In genomic region chr15:28886431-28887343, GRCh38 we compare ENCODE assay signal across 10 cellular contexts. TPM values are rescaled to one million over a fixed set of nuclear protein-coding genes. Genes with fewer than 3 reads are reported as not detected.
A peak's percentile ranks its signal among the peaks of the same experiment; 100 is the strongest.
DNase-seq lines count a peak whose midpoint lies in the region; ATAC-seq and TF ChIP-seq lines count a peak whose summit lies in the region.
"Had no signal": no experiment of that assay in that cellular context is flagged by ENCODE, and none has a peak within 500 bp of the region (broad histone marks: within the 10 kb centered on the region; RNA-seq: fewer than 3 reads in every experiment).

No MANE protein-coding gene starts in this region.

- ATAC-seq in GM19395 (IDR thresholded peaks at IDR 0.05; ENCODE audit: unreplicated experiment), result no peak

- H3K27me3 Mint-ChIP-seq in progenitor cell of endocrine pancreas (peaks cover 9% of the 10 kb centered on the region), Calu3 (ENCODE audit: unreplicated experiment) (no peaks in the 10 kb centered on the region)

- H3K27ac Mint-ChIP-seq in progenitor cell of endocrine pancreas, result peak overlapping the region; percentile 88
- no peak overlapping the region for H3K27ac Mint-ChIP-seq in Calu3 (ENCODE audit: unreplicated experiment)

- H3K9me3 Mint-ChIP-seq in progenitor cell of endocrine pancreas (ENCODE audit: low read depth) (no peaks in the 10 kb centered on the region), Calu3 (ENCODE audit: low read depth, unreplicated experiment) (no peaks in the 10 kb centered on the region)

- H3K36me3 ChIP-seq in ES-I3 (ENCODE audit: insufficient read depth, low read length) (no peaks in the 10 kb centered on the region), SJCRH30 (no peaks in the 10 kb centered on the region), esophagus squamous epithelium (no peaks in the 10 kb centered on the region)

- 23 to 39% methylated on average over 8 to 10 of the region's 61 CpGs for WGBS in esophagus squamous epithelium, 2 donors

- no TSS peak for BruUV-seq in Calu3 (replicated peaks; lab: Mats Ljungman, UMichigan)

- CTCF ChIA-PET in Calu3 (lab: Charles Lee), result no interaction called here

- peak overlapping the region; percentile 74 for H3K4me3 Mint-ChIP-seq in progenitor cell of endocrine pancreas (ENCODE audit: low read depth)
- H3K4me3 Mint-ChIP-seq in Calu3 (ENCODE audit: low read depth, unreplicated experiment), result no peak overlapping the region

- H3K27me3 ChIP-seq in SJCRH30 (no peaks in the 10 kb centered on the region; the same call in 1 of the 2 replicates), esophagus squamous epithelium (peaks cover 0 to 46% (median 0%) of the 10 kb centered on the region in 4 donors)

- H3K4me1 ChIP-seq in ES-I3 (ENCODE audit: insufficient read depth, low read length) (no peaks in the 10 kb centered on the region), SJCRH30 (no peaks in the 10 kb centered on the region), esophagus squamous epithelium (peaks cover 4 to 27% (median 13%) of the 10 kb centered on the region in 3 donors)

- TF ChIP-seq POLR2A in esophagus squamous epithelium (IDR thresholded peaks at IDR 0.05), result no peak

- intact Hi-C loops in esophagus squamous epithelium (cut with DNase I), result no loop called here
- intact Hi-C loops in Calu3 (cut with micrococcal nuclease; ENCODE audit: unreplicated experiment), result no loop called here

- H3K27ac ChIP-seq in SJCRH30, result no peak overlapping the region
- H3K27ac ChIP-seq in esophagus squamous epithelium, result peak overlapping the region in 1 of 4 donors; percentile 25

- peaks cover 8% of the 10 kb centered on the region for H3K4me1 Mint-ChIP-seq in progenitor cell of endocrine pancreas (ENCODE audit: low read depth)
- no peaks in the 10 kb centered on the region for H3K4me1 Mint-ChIP-seq in Calu3 (ENCODE audit: low read depth, unreplicated experiment)

- DNase-seq in SJCRH30, result no peak
- no peak for DNase-seq in esophagus squamous epithelium (lab: John Stamatoyannopoulos, UW)
- no peak for DNase-seq in progenitor cell of endocrine pancreas (ENCODE audit: low spot score, unreplicated experiment)
- DNase-seq in Calu3, result no peak
- DNase-seq in cerebellar nuclear complex (lab: John Stamatoyannopoulos, UW), result no peak
- no peak for DNase-seq in NCI-H526 treated with DMSO at 0.1 percent for 48 hours (lab: John Stamatoyannopoulos, UW)
- DNase-seq: NCI-H2029 treated with DMSO at 0.1 percent for 48 hours had no signal

- no peak for TF ChIP-seq CTCF in esophagus squamous epithelium (IDR thresholded peaks at IDR 0.05)
- no peak for TF ChIP-seq CTCF in progenitor cell of endocrine pancreas (IDR thresholded peaks at IDR 0.05; ENCODE audit: unreplicated experiment)
- no peak for TF ChIP-seq CTCF in Calu3 (IDR thresholded peaks at IDR 0.05; ENCODE audit: unreplicated experiment)

- peak overlapping the region; percentile 72 for H3K9ac ChIP-seq in ES-I3 (ENCODE audit: low read depth, low read length)

- H3K4me3 ChIP-seq in SJCRH30 (peak overlapping the region; percentile 64), esophagus squamous epithelium (peak overlapping the region; percentile 43 to 75 (median 52))

- H3K36me3 Mint-ChIP-seq in progenitor cell of endocrine pancreas (ENCODE audit: insufficient read depth) (no peaks in the 10 kb centered on the region), Calu3 (ENCODE audit: insufficient read depth, unreplicated experiment) (no peaks in the 10 kb centered on the region)

- no peaks in the 10 kb centered on the region for H3K9me3 ChIP-seq in ES-I3 (ENCODE audit: control insufficient read depth, insufficient read depth, low read length)
- H3K9me3 ChIP-seq in SJCRH30 (replicated peaks), result no peaks in the 10 kb centered on the region
- no peaks in the 10 kb centered on the region for H3K9me3 ChIP-seq in esophagus squamous epithelium

RNA-seq across cellular contexts. Expression of gene APBA2, which starts 0.9 kb away (rescaled TPM):
- total RNA-seq in SJCRH30 (2014; rRNA removed; shearing (Covaris generic)), result 11.1 and 11.9 TPM in 2 replicates
- total RNA-seq in esophagus squamous epithelium (1 to 10 TPM in 3 of 4 donors, under 1 TPM in 1; 0.82 to 9.9 (median 1.6) TPM), progenitor cell of endocrine pancreas (37.1 and 41.0 TPM in 2 replicates), Calu3 (2022) (not detected in 2 replicates)

RNA-seq across cellular contexts. Expression of gene GOLGA6L7, which starts 38.2 kb away (rescaled TPM):
- total RNA-seq in SJCRH30 (2014; rRNA removed; shearing (Covaris generic)), result 0.06 and 0.15 TPM in 2 replicates
- not detected for total RNA-seq in esophagus squamous epithelium
- not detected in 2 replicates for total RNA-seq in progenitor cell of endocrine pancreas
- not detected in 2 replicates for total RNA-seq in Calu3 (2022)
- total RNA-seq: pulmonary artery endothelial cell had no signal
